In the genomic region with DNA sequence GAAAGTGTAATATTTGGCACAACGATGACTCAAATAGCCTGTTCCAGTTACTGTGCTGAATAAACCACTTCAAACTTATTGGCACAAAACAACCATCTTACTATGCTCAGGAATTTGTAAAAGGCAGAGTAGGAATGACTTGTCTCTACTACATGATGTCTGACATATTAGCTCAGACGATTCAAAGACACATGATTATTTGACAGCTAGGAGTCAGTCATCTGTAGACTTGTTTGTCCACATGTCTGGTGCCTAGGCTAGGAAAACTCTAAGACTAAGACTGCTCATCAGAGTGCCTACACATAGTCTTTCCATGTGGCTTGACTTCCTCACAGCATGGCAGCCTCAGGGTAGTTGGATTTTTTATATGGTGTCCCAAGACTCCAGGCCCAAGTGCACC, we compare ENCODE assay signal across 21 cellular contexts.
"Had no signal": no experiment of that assay in that cellular context is flagged by ENCODE, and none has a peak within 500 bp of the region (broad histone marks: within the 10 kb centered on the region; RNA-seq: fewer than 3 reads in every experiment).

No MANE protein-coding gene starts in this region.

- H3K36me3 ChIP-seq: heart left ventricle, ovary, prostate gland, spleen, thoracic aorta, upper lobe of left lung had no signal

- H3K4me1 ChIP-seq: heart left ventricle, prostate gland, spleen, upper lobe of left lung had no signal

- H3K9me3 Mint-ChIP-seq: activated B cell treated with CpG ODN at 0.5 μM for 24 hours; activated naive CD8-positive, alpha-beta T cell treated with anti-CD3 and anti-CD28 coated beads for 36 hours; natural killer cell treated with Interleukin-12 subunit alpha and Interleukin-12 subunit beta and Interleukin-15 and Interleukin-18, amount 100 ng/mL, for 72 hours had no signal

- H3K27me3 ChIP-seq: heart left ventricle, ovary, spleen, upper lobe of left lung had no signal

- H3K27me3 Mint-ChIP-seq: activated B cell treated with CpG ODN at 0.5 μM for 24 hours; activated CD4-positive, alpha-beta T cell treated with anti-CD3 and anti-CD28 coated beads for 36 hours; activated naive CD8-positive, alpha-beta T cell treated with anti-CD3 and anti-CD28 coated beads for 36 hours; natural killer cell treated with Interleukin-12 subunit alpha and Interleukin-12 subunit beta and Interleukin-15 and Interleukin-18, amount 100 ng/mL, for 72 hours; T-helper 17 cell had no signal

- H3K9me3 ChIP-seq: heart left ventricle, ovary, prostate gland, spleen, thoracic aorta, upper lobe of left lung had no signal

- H3K27ac Mint-ChIP-seq: activated B cell treated with CpG ODN at 0.5 μM for 24 hours; activated CD4-positive, alpha-beta T cell treated with anti-CD3 and anti-CD28 coated beads for 36 hours; activated naive CD8-positive, alpha-beta T cell treated with anti-CD3 and anti-CD28 coated beads for 36 hours; natural killer cell treated with Interleukin-12 subunit alpha and Interleukin-12 subunit beta and Interleukin-15 and Interleukin-18, amount 100 ng/mL, for 72 hours; T-helper 17 cell had no signal

- H3K4me3 ChIP-seq: heart left ventricle, ovary, prostate gland, spleen, thoracic aorta, upper lobe of left lung had no signal

- H3K4me3 Mint-ChIP-seq: activated B cell treated with CpG ODN at 0.5 μM for 24 hours; activated CD4-positive, alpha-beta T cell treated with anti-CD3 and anti-CD28 coated beads for 36 hours; activated naive CD8-positive, alpha-beta T cell treated with anti-CD3 and anti-CD28 coated beads for 36 hours; natural killer cell treated with Interleukin-12 subunit alpha and Interleukin-12 subunit beta and Interleukin-15 and Interleukin-18, amount 100 ng/mL, for 72 hours; T-helper 17 cell had no signal

- H3K27ac ChIP-seq: heart left ventricle, ovary, prostate gland, spleen, thoracic aorta, upper lobe of left lung had no signal

- H3K36me3 Mint-ChIP-seq: activated naive CD8-positive, alpha-beta T cell treated with anti-CD3 and anti-CD28 coated beads for 36 hours; natural killer cell treated with Interleukin-12 subunit alpha and Interleukin-12 subunit beta and Interleukin-15 and Interleukin-18, amount 100 ng/mL, for 72 hours had no signal

- H3K4me1 Mint-ChIP-seq: activated B cell treated with CpG ODN at 0.5 μM for 24 hours; activated CD4-positive, alpha-beta T cell treated with anti-CD3 and anti-CD28 coated beads for 36 hours; activated naive CD8-positive, alpha-beta T cell treated with anti-CD3 and anti-CD28 coated beads for 36 hours; T-helper 17 cell had no signal

- DNase-seq: activated B cell treated with CpG ODN at 0.5 μM for 24 hours; activated CD4-positive, alpha-beta T cell treated with anti-CD3 and anti-CD28 coated beads for 36 hours; activated CD4-positive, alpha-beta T cell treated with anti-CD3 and anti-CD28 coated beads, Interleukin-2, amount 50 U/mL, for 48 hours; activated naive CD4-positive, alpha-beta T cell treated with Interleukin-2 at 50 U/mL for 16 hours; activated naive CD8-positive, alpha-beta T cell treated with anti-CD3 and anti-CD28 coated beads for 36 hours; activated T-cell treated with anti-CD3 and anti-CD28 coated beads, Interleukin-2, amount 50 U/mL, for 48 hours; erythroblast; heart left ventricle; kidney glomerular epithelial cell; left ventricle myocardium superior; midbrain; ovary; spleen; stimulated activated CD4-positive, alpha-beta T cell treated with anti-CD3 and anti-CD28 coated beads, Interleukin-4, amount 100 ng/mL, for 24 hours; stimulated activated naive CD4-positive, alpha-beta T cell treated with Interleukin-2 at 50 U/mL for 16 hours; SW 1271; T-helper 17 cell; upper lobe of left lung had no signal
